21 cellular contexts compared by ENCODE assay signal in the genomic region with DNA sequence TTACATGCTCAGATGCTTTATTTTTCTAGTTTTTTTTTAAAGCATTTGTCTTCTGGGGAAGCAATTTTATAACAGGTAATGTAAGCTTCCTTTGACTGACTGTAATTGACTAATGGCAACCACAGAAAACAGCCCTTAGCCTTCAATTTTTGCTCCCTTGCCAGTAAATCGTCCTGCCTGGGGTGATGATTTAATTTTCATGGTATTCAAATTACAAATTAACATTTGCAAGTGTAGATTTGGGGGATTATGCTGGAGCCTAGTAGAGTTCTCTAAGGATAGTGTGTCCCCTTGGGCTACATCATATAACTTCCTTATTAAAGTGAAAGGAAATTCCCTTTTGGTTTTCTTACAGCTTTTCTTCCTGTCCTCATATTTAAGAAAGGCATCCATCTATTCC. TPM values are rescaled to one million over a fixed set of nuclear protein-coding genes. Genes with fewer than 3 reads are reported as not detected.
DNase-seq lines count a peak whose midpoint lies in the region; ATAC-seq and TF ChIP-seq lines count a peak whose summit lies in the region.
"Had no signal": no experiment of that assay in that cellular context is flagged by ENCODE, and none has a peak within 500 bp of the region (broad histone marks: within the 10 kb centered on the region; RNA-seq: fewer than 3 reads in every experiment).

No MANE protein-coding gene starts in this region.

- CTCF ChIA-PET in Panc1 (lab: Charles Lee) = interaction anchor here (0.6 to 0.7 kb wide), 2 partner anchors 752 to 1640 kb away, joined by 3 to 7 read pairs; no protein-coding TSS in a partner anchor

- no peak overlapping the region for H3K9ac ChIP-seq in GM23248
- H3K9ac ChIP-seq: BLaER1 treated with 17β-estradiol and CSF1 and Interleukin-3, amounts not matched to agents 10 nM and 100 nM; neural progenitor cell had no signal

- no peak for TF ChIP-seq CTCF in Panc1 (IDR thresholded peaks at IDR 0.05)

- POLR2A ChIA-PET in Panc1 (lab: Charles Lee) = interaction anchor here (0.7 to 0.8 kb wide), 3 partner anchors 49 to 109 kb away, joined by 3 to 7 read pairs (median 5); no protein-coding TSS in a partner anchor

- ATAC-seq in Panc1 (no peak), aorta (ENCODE audit: low FRiP score) (no peak)
- ATAC-seq: stimulated activated naive CD8-positive, alpha-beta T cell treated with anti-CD3 and anti-CD28 coated beads, Interleukin-15, Interleukin-2, amounts not matched to agents 100 U/mL and 50 U/mL, for 24 hours had no signal

- in situ Hi-C loops in GM23248 (cut with MboI) = no loop called here
- in situ Hi-C loops in Panc1 (cut with HindIII; ENCODE audit: low pct_unique_long_range_greater_than_20kb, low sequenced_read_pairs) = no loop called here

- intact Hi-C loops in Panc1 (cut with micrococcal nuclease; ENCODE audit: unreplicated experiment) = no loop called here
- intact Hi-C loops in aorta (cut with DNase I) = no loop called here

- no TSS peak for BruUV-seq in Panc1 (replicated peaks; lab: Mats Ljungman, UMichigan)

- peaks cover 6% of the 10 kb centered on the region; the same call in 1 of the 2 replicates for H3K4me1 ChIP-seq in GM23248 (ENCODE audit: insufficient read depth)
- H3K4me1 ChIP-seq in Panc1 (ENCODE audit: control insufficient read depth, insufficient read depth, low read length) = peaks cover 6% of the 10 kb centered on the region; the same call in 1 of the 2 replicates
- H3K4me1 ChIP-seq in aorta (ENCODE audit: control insufficient read depth in 1 of 2, insufficient read depth in 2 of 2, low read length in 2 of 2) = peaks cover 0 to 2% of the 10 kb centered on the region in 2 donors
- H3K4me1 ChIP-seq: neural progenitor cell, upper lobe of left lung had no signal

- no peaks in the 10 kb centered on the region for H3F3A ChIP-seq in GM23248 (ENCODE audit: insufficient read depth)

- 4 to 14% methylated on average over 1 of the region's 1 CpG for WGBS in GM23248 (ENCODE audit: low coverage in 1 of 2, low lambda C conversion rate in 2 of 2, missing lambda C conversion rate in 2 of 2), 2 experiments
- WGBS in aorta, 2 donors = 9 to 22% methylated on average over 1 of the region's 1 CpG

- peak overlapping the region; percentile 47 for H2AFZ ChIP-seq in GM23248
- H2AFZ ChIP-seq: neural progenitor cell had no signal

- H4K20me1 ChIP-seq in GM23248 (ENCODE audit: insufficient read depth) = no peaks in the 10 kb centered on the region
- H4K20me1 ChIP-seq: BLaER1 treated with 17β-estradiol and CSF1 and Interleukin-3, amounts not matched to agents 10 nM and 100 nM had no signal

- no peaks in the 10 kb centered on the region for H3K36me3 ChIP-seq in GM23248 (ENCODE audit: low read depth)
- H3K36me3 ChIP-seq in Panc1 (ENCODE audit: control insufficient read depth, insufficient read depth, low read length) = no peaks in the 10 kb centered on the region
- no peaks in the 10 kb centered on the region for H3K36me3 ChIP-seq in aorta (ENCODE audit: control insufficient read depth in 1 of 2, insufficient read depth in 2 of 2, low read length in 1 of 2)
- H3K36me3 ChIP-seq: BLaER1 treated with 17β-estradiol and CSF1 and Interleukin-3, amounts not matched to agents 10 nM and 100 nM; neural progenitor cell; upper lobe of left lung had no signal

- H3K9me2 ChIP-seq in GM23248 (ENCODE audit: insufficient read depth) = no peaks in the 10 kb centered on the region; the same call in 1 of the 2 replicates

- H3K4me3 ChIP-seq in GM23248 (0 out of 2 replicates have a peak overlapping the region, but pooled peaks have one; percentile 21), Panc1 (ENCODE audit: low read depth in 2 of 2, low read length in 2 of 2) (no peak overlapping the region), aorta (ENCODE audit: low read length in 2 of 2) (no peak overlapping the region)
- H3K4me3 ChIP-seq: BLaER1 treated with 17β-estradiol and CSF1 and Interleukin-3, amounts not matched to agents 10 nM and 100 nM; neural progenitor cell; upper lobe of left lung had no signal

- no peaks in the 10 kb centered on the region for H3K27me3 ChIP-seq in GM23248 (replicated peaks; ENCODE audit: insufficient read depth)
- H3K27me3 ChIP-seq in Panc1 (ENCODE audit: control insufficient read depth, insufficient read depth, low read length) = no peaks in the 10 kb centered on the region
- H3K27me3 ChIP-seq in aorta (ENCODE audit: control insufficient read depth in 1 of 2, insufficient read depth in 2 of 2, low read length in 1 of 2) = no peaks in the 10 kb centered on the region
- H3K27me3 ChIP-seq: BLaER1 treated with 17β-estradiol and CSF1 and Interleukin-3, amounts not matched to agents 10 nM and 100 nM; neural progenitor cell; upper lobe of left lung had no signal

- DNase-seq in DMS 273 (lab: John Stamatoyannopoulos, UW; ENCODE audit: unreplicated experiment) (peak; percentile 7), DMS 273 treated with DMSO at 0.1 percent for 48 hours (lab: John Stamatoyannopoulos, UW) (no peak), GM23248 (no peak), Panc1 (ENCODE audit: low read depth, low spot score) (no peak), kidney tubule cell (ENCODE audit: low spot score) (peak; percentile 67), NAMALWA (ENCODE audit: low spot score) (no peak), middle frontal gyrus (ENCODE audit: extremely low spot score, low spot score) (no peak), aorta (no peak)
- DNase-seq: activated naive CD8-positive, alpha-beta T cell treated with anti-CD3 and anti-CD28 coated beads, Interleukin-2, amount 10 ng/mL, durations not matched to agents 7 days and 5 days; effector memory CD4-positive, alpha-beta T cell; hippocampal formation; kidney; NCI-H1930; stimulated activated CD4-positive, alpha-beta T cell treated with anti-CD3 and anti-CD28 coated beads, Interleukin-15, amount 100 ng/mL, for 24 hours; stimulated activated naive CD8-positive, alpha-beta T cell treated with anti-CD3 and anti-CD28 coated beads, Interleukin-15, Interleukin-2, amounts not matched to agents 100 U/mL and 50 U/mL, for 24 hours; SW 1271 had no signal

- no peaks in the 10 kb centered on the region for H3K9me3 ChIP-seq in GM23248 (ENCODE audit: low read depth)
- H3K9me3 ChIP-seq in Panc1 (ENCODE audit: control insufficient read depth, insufficient read depth, low read depth, low read length) = 0 out of 2 replicates have a peak, but pooled peaks cover 6% of the 10 kb centered on the region
- H3K9me3 ChIP-seq in aorta (ENCODE audit: control insufficient read depth, low read length) = no peaks in the 10 kb centered on the region
- H3K9me3 ChIP-seq: BLaER1 treated with 17β-estradiol and CSF1 and Interleukin-3, amounts not matched to agents 10 nM and 100 nM; upper lobe of left lung had no signal

- no peak overlapping the region for H3K4me2 ChIP-seq in GM23248 (ENCODE audit: unreplicated experiment)
- H3K4me2 ChIP-seq: neural progenitor cell had no signal

- H3K27ac ChIP-seq in GM23248 = no peak overlapping the region
- peak overlapping the region; percentile 49; the same call in 1 of the 2 replicates for H3K27ac ChIP-seq in Panc1 (ENCODE audit: low read length)
- H3K27ac ChIP-seq in aorta (ENCODE audit: low read depth in 1 of 2, low read length in 2 of 2) = no peak overlapping the region
- H3K27ac ChIP-seq: 22Rv1; BLaER1 treated with 17β-estradiol and CSF1 and Interleukin-3, amounts not matched to agents 10 nM and 100 nM; neural progenitor cell; upper lobe of left lung; VCaP had no signal

- H3K79me2 ChIP-seq in GM23248 (ENCODE audit: insufficient read depth) = no peaks in the 10 kb centered on the region

RNA-seq across cellular contexts. Expression of a gene that starts 36.1 kb away (rescaled TPM):
- 1.6 and 2.1 TPM in 2 replicates for total RNA-seq in GM23248 (2014; rRNA removed; shearing (Covaris generic))
- 1.5 and 1.6 TPM in 2 replicates for polyA plus RNA-seq in GM23248 (2016; fragmentation: Nextera tagmentation; extraction: Ambion mirVana)
- total RNA-seq in Panc1 (2021; ENCODE audit: unreplicated experiment) = 17.1 TPM
- polyA plus RNA-seq in Panc1 (2012; ENCODE audit: insufficient read length) = 9.2 TPM
- total RNA-seq in aorta = 100 to 1,000 TPM in 1 of 2 donors, 10 to 100 TPM in 1; 51.4 to 122 TPM
- polyA plus RNA-seq in aorta = 10 to 100 TPM in 1 of 2 donors, 1 to 10 TPM in 1; 9.1 to 11.0 TPM

Comparison
In these comparisons a context has a peak if more than half of its experiments do, and no peak if none do; other contexts are left out.
1. DNase-seq: peak in DMS 273 (single experiment) and kidney tubule cell (single experiment); none in DMS 273 treated with DMSO at 0.1 percent for 48 hours (single experiment), GM23248 (single experiment), Panc1 (single experiment), NAMALWA (single experiment), middle frontal gyrus (single experiment) and aorta (0 of 2).